ENCODE assay signal across 11 cellular contexts in the genomic region with DNA sequence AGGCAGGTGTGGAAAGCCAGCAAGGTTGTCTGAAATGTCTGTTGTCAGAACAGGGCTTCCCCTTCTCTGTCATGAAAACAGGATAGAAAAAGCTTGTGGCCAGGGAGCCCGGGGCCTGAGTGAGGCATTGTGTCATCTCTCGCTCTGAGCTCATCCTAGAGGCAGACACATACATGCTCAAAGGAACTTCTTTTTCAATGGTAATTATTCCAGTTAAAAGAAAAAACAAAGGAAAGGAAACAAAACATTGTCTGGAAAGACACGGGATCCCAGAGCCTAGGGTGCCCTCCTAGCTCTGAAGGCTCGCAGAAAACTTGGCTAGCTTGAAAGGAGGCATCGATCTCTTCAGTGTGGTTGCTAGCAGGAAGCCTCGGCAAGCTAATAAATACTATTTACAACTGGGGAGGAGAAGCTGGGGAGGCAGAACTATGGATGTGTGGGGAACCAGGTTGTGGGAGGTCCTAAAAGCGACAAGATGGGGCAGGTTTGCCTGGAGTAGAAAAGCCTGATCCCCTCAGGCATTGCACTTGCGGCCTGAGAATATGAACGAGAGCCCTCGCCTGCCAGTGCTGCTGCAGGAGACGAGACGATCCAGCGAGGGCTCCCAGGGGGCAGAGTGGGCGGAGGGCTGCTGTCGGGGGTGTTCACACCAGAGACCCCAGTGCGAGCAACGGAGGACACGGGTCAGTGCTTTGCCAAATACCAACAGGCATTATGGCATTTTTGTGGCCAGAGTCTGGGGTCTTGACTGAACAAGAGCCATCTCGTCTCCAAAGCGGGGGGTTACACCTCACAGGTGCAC. TPM values are rescaled to one million over a fixed set of nuclear protein-coding genes. Genes with fewer than 3 reads are reported as not detected.
DNase-seq lines count a peak whose midpoint lies in the region; ATAC-seq, FAIRE-seq and TF ChIP-seq lines count a peak whose summit lies in the region.
"Had no signal": no experiment of that assay in that cellular context is flagged by ENCODE, and none has a peak within 500 bp of the region (broad histone marks: within the 10 kb centered on the region; RNA-seq: fewer than 3 reads in every experiment).

No MANE protein-coding gene starts in this region.

- intact Hi-C loops in K562 (cut with micrococcal nuclease), result no loop called here

- CTCF ChIA-PET in K562 (lab: Yijun Ruan, JAX; ENCODE audit: low intra/inter-chr PET ratio), result no interaction called here

- peaks cover 65% of the 10 kb centered on the region for H3K36me3 Mint-ChIP-seq in mesothelial cell of epicardium

- TF ChIP-seq EP300 in K562 (IDR thresholded peaks at IDR 0.05; ENCODE audit: low read length), result no peak

- peaks cover 17% of the 10 kb centered on the region for H3K4me1 Mint-ChIP-seq in mesothelial cell of epicardium

- H3K27me3 ChIP-seq in ACC112 (ENCODE audit: insufficient read depth, low read length), result no peaks in the 10 kb centered on the region
- no peaks in the 10 kb centered on the region for H3K27me3 ChIP-seq in K562 (ENCODE audit: control insufficient read depth in 2 of 2, insufficient read depth in 2 of 2, low read length in 2 of 2)
- H3K27me3 ChIP-seq in MG63, result no peaks in the 10 kb centered on the region

- H3K9ac ChIP-seq in K562 (ENCODE audit: insufficient read depth in 1 of 2, low read depth in 2 of 2, low read length in 2 of 2), result no peak overlapping the region; a peak in 1 of 4 replicates

- H2AFZ ChIP-seq in ACC112 (ENCODE audit: low read length, unreplicated experiment), result no peak overlapping the region
- H2AFZ ChIP-seq in K562 (ENCODE audit: low read depth, low read length), result no peak overlapping the region

- peaks cover 17% of the 10 kb centered on the region for H3K9me3 Mint-ChIP-seq in mesothelial cell of epicardium

- no peaks in the 10 kb centered on the region for H3K27me3 Mint-ChIP-seq in mesothelial cell of epicardium (ENCODE audit: low read depth)

- H3K36me3 ChIP-seq in ACC112 (ENCODE audit: insufficient read depth, low read length), result peaks cover 41% of the 10 kb centered on the region
- peaks cover 87% of the 10 kb centered on the region for H3K36me3 ChIP-seq in K562 (ENCODE audit: control insufficient read depth, insufficient read depth, low read length)
- H3K36me3 ChIP-seq in MG63, result peaks cover 20% of the 10 kb centered on the region

- H3K4me2 ChIP-seq in K562 (ENCODE audit: insufficient read depth, low read length), result no peak overlapping the region

- no peak for FAIRE-seq in K562 (lab: Jason Lieb, UNC)

- H3K27ac ChIP-seq in ACC112 (ENCODE audit: low read depth, low read length) (peak overlapping the region; percentile 94), K562 (ENCODE audit: extremely low read depth, low read depth, low read length) (peak overlapping the region; percentile 2; the same call in 2 of the 3 replicates)

- H3K4me3 ChIP-seq in ACC112 (ENCODE audit: low read depth, low read length), result no peak overlapping the region; the same call in 1 of the 2 replicates
- no peak overlapping the region for H3K4me3 ChIP-seq in K562
- no peak overlapping the region for H3K4me3 ChIP-seq in MG63

- no TSS peak for BruUV-seq in K562 (replicated peaks; lab: Mats Ljungman, UMichigan)

- no peak for TF ChIP-seq RAD21 in K562 (CRISPR knock-in tag; conservative IDR thresholded peaks at IDR 0.05 in 1 of 2, IDR thresholded peaks at IDR 0.05 in 1 of 2)

- H3K9me1 ChIP-seq in K562 (ENCODE audit: control insufficient read depth, insufficient read depth, low read length), result peaks cover 3% of the 10 kb centered on the region

- TF ChIP-seq CTCF in GM20000 (IDR thresholded peaks at IDR 0.05; ENCODE audit: extremely low read depth, missing control alignments), result no peak
- TF ChIP-seq CTCF in K562 (IDR thresholded peaks at IDR 0.05 in 2 of 3, conservative IDR thresholded peaks at IDR 0.05 in 1 of 3; ENCODE audit: insufficient read depth in 2 of 3, low read depth in 1 of 3, low read length in 3 of 3), result no peak
- TF ChIP-seq CTCF in mesothelial cell of epicardium (IDR thresholded peaks at IDR 0.05; ENCODE audit: unreplicated experiment), result no peak

- no peaks in the 10 kb centered on the region for H3K9me3 ChIP-seq in K562 (replicated peaks; ENCODE audit: control insufficient read depth, insufficient read depth, low read depth, low read length)
- H3K9me3 ChIP-seq in MG63, result no peaks in the 10 kb centered on the region; the same call in 1 of the 2 replicates

- TF ChIP-seq POLR2A in K562 (conservative IDR thresholded peaks at IDR 0.05), result no peak

- in situ Hi-C loops in K562 (cut with MboI), result no loop called here

- H3K4me3 Mint-ChIP-seq in mesothelial cell of epicardium, result no peak overlapping the region

- H4K20me1 ChIP-seq in K562 (replicated peaks; ENCODE audit: control insufficient read depth, insufficient read depth, low read length), result no peaks in the 10 kb centered on the region

- POLR2A ChIA-PET in K562 (lab: Yijun Ruan, JAX), result interaction anchor here (0.8 to 0.9 kb wide), 2 partner anchors 27 to 134 kb away, joined by 3 read pairs; no protein-coding TSS in a partner anchor

- ATAC-seq in K562 (no peak), GM21526 (IDR thresholded peaks at IDR 0.05; ENCODE audit: low FRiP score, unreplicated experiment) (no peak)
- ATAC-seq in activated CD4-positive, CD25-positive, alpha-beta regulatory T cell treated with anti-CD3 and anti-CD28 coated beads, Interleukin-2, amount 50 U/mL, for 24 hours, result no peak

- DNase-seq in GM20000 (ENCODE audit: low spot score) (peak; percentile 43), K562 (ENCODE audit: extremely low read depth in 1 of 4, low spot score in 3 of 4) (no peak), mesothelial cell of epicardium (ENCODE audit: low spot score in 2 of 2, unreplicated experiment in 2 of 2) (no peak), MG63 (no peak)
- no peak for DNase-seq in stimulated activated CD4-positive, alpha-beta T cell treated with anti-CD3 and anti-CD28 coated beads, Interleukin-12 subunit alpha, Interleukin-12 subunit beta, amount 100 ng/mL, for 4 hours
- DNase-seq: COR-L47, GOT3, NCI-H1417 treated with DMSO at 0.1 percent for 48 hours had no signal

- H3K27ac Mint-ChIP-seq in mesothelial cell of epicardium, result peak overlapping the region; percentile 48

- no peaks in the 10 kb centered on the region for H3K79me2 ChIP-seq in ACC112 (ENCODE audit: control insufficient read depth, insufficient read depth, low read length, unreplicated experiment)
- no peaks in the 10 kb centered on the region for H3K79me2 ChIP-seq in K562 (ENCODE audit: control insufficient read depth, insufficient read depth, low read length)

- 95% methylated on average over 20 of the region's 20 CpGs for WGBS in K562 (ENCODE audit: insufficient coverage, low coverage, missing lambda C conversion rate)

- H3K4me1 ChIP-seq in ACC112 (ENCODE audit: control insufficient read depth, insufficient read depth, low read length, unreplicated experiment), result peaks cover 77% of the 10 kb centered on the region
- peaks cover 13 to 28% of the 10 kb centered on the region in 2 experiments; a peak in 4 of 5 replicates for H3K4me1 ChIP-seq in K562 (replicated peaks in 1 of 2; ENCODE audit: control insufficient read depth in 2 of 2, insufficient read depth in 2 of 2, low read length in 2 of 2)

TF ChIP-seq in K562, 482 proteins besides CTCF, POLR2A, EP300 and RAD21:
- TF ChIP-seq EP400 (IDR thresholded peaks at IDR 0.05), result no peak
- TF ChIP-seq ZNF583 (CRISPR knock-in tag; IDR thresholded peaks at IDR 0.05), result no peak
- TF ChIP-seq POLR2G (IDR thresholded peaks at IDR 0.05; ENCODE audit: low read depth, low read length), result peak; percentile 33; the same call in 1 of the 2 replicates
- TF ChIP-seq ZC3H4 (CRISPR knock-in tag; IDR thresholded peaks at IDR 0.05; ENCODE audit: borderline replicate concordance), result 0 out of 2 replicates have a peak, but pooled peaks have one; percentile 35

RNA-seq across cellular contexts. Expression of a gene that starts 32.8 kb away (rescaled TPM):
- total RNA-seq in K562 (2011; cell fraction: chromatin; rRNA removed; ENCODE audit: low replicate concordance), result not detected in 2 replicates
- 0.33 TPM in 1 of 2 replicates, not detected in the other for total RNA-seq in K562 (2011; cell fraction: nucleolus; rRNA removed)
- not detected in 2 replicates for total RNA-seq in K562 (2011; cell fraction: nucleoplasm; rRNA removed)
- total RNA-seq in K562 (2014; rRNA removed) (0.54 TPM in 1 of 2 replicates, not detected in the other), K562 (2014; rRNA removed; fragmentation: Illumina TruSeq; extraction: Trizol) (not detected in 2 replicates), K562 (2015; rRNA removed; fragmentation: Illumina TruSeq; extraction: Trizol) (0.11 TPM in 1 of 2 replicates, not detected in the other), K562 (2021) (not detected in 2 replicates), mesothelial cell of epicardium (1.7 to 2.2 TPM (median 2.0 TPM) in 3 replicates)
- polyA plus RNA-seq in K562 (2011; rRNA removed) (0.18 TPM in 1 of 2 replicates, not detected in the other), K562 (2014; fragmentation: Illumina TruSeq; extraction: Trizol) (not detected in 2 replicates), K562 (2014; fragmentation: Nextera tagmentation; extraction: Ambion mirVana) (under 1 TPM in 1 of 2 experiments, not detected in 1; 0.11 TPM), K562 (2014; rRNA removed) (not detected in 2 replicates)
- polyA plus RNA-seq in K562 (2011; cell fraction: cytosol; rRNA removed), result not detected in 2 replicates
- polyA plus RNA-seq in K562 (2011; cell fraction: nucleus; rRNA removed), result 0.01 and 0.03 TPM in 2 replicates
- polyA plus RNA-seq in K562 (2012), result 0.01 and 0.19 TPM in 2 replicates
- polyA minus RNA-seq in K562 (2011; rRNA and poly(A)+ RNA removed), result 0.09 and 0.18 TPM in 2 replicates
- polyA minus RNA-seq in K562 (2011; cell fraction: cytosol; rRNA and poly(A)+ RNA removed), result not detected in 2 replicates
- not detected in 2 replicates for polyA minus RNA-seq in K562 (2011; cell fraction: nucleus; rRNA and poly(A)+ RNA removed)
- total RNA-seq in MG63 (2014; rRNA removed; shearing (Covaris generic); ENCODE audit: low replicate concordance), result 0.12 and 0.43 TPM in 2 replicates
